ENCODE assay signal across 9 cellular contexts in the genomic region with DNA sequence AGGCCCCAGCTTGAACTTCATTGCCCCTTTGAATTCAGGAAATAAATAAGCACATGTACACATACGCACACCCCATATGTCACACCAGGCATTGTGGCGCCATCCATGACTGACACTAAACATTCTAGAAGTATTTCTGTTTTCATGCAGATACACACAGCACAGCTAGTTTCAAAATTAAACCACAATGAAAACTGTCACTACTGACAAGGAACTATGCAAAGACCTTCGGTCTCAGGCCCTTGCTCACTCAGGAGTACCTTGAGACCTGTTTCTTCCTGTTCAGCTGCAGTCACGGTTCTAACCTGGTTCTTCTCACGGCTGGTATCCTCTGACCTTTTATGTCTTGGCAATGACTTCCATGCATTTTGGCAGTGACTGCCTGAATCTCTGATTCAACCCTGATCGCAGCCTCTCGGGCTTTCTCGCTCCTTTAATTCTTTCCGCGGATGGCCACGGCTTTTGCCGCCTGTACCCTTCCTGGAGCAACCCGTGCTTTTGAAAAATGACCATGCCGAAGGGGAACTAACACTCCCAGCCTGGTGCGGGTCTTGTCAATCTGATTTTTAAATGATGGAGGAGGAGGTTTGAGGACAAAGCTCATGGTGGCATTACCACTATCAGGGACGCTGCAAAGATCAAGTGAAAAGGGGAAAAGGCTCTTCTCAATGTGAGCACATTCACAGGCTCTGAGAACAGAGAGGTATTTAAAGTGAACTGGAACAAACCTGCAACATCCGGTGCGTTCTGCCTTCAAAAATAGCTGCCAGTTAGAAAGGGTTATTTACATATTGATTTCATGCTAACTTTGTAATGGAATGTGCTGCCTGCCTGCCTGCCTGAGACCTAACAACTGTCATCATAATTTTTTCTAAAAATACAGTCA.
A peak's percentile ranks its signal among the peaks of the same experiment; 100 is the strongest.
DNase-seq lines count a peak whose midpoint lies in the region; ATAC-seq and TF ChIP-seq lines count a peak whose summit lies in the region.
"Had no signal": no experiment of that assay in that cellular context is flagged by ENCODE, and none has a peak within 500 bp of the region (broad histone marks: within the 10 kb centered on the region; RNA-seq: fewer than 3 reads in every experiment).

No MANE protein-coding gene starts in this region.

- TF ChIP-seq POLR2A in uterus (IDR thresholded peaks at IDR 0.05) (no peak), erythroblast (IDR thresholded peaks at IDR 0.05; ENCODE audit: low read length) (no peak)

- DNase-seq in SJCRH30 (peak; percentile 79 to 81), H7 (no peak), uterus (no peak), erythroblast (lab: John Stamatoyannopoulos, UW) (no peak), SHP77 treated with DMSO at 0.1 percent for 48 hours (lab: John Stamatoyannopoulos, UW) (no peak)
- DNase-seq: MV-4-11 had no signal

- ATAC-seq in GM18909 (IDR thresholded peaks at IDR 0.05; ENCODE audit: poor library complexity, unreplicated experiment) (peak; percentile 82), HG02759 (IDR thresholded peaks at IDR 0.05; ENCODE audit: unreplicated experiment) (peak; percentile 79)

- intact Hi-C loops in uterus (cut with DNase I; ENCODE audit: low total_unique reads), result no loop called here

- no peaks in the 10 kb centered on the region for H3K27me3 ChIP-seq in SJCRH30
- no peaks in the 10 kb centered on the region for H3K27me3 ChIP-seq in neutrophil
- peaks cover 6% of the 10 kb centered on the region for H3K27me3 ChIP-seq in H7 (ENCODE audit: control insufficient read depth, insufficient read depth, low read length)
- H3K27me3 ChIP-seq in uterus, result peaks cover 0 to 16% of the 10 kb centered on the region in 2 donors

- no peak for TF ChIP-seq CTCF in neutrophil (IDR thresholded peaks at IDR 0.05)
- TF ChIP-seq CTCF in uterus (IDR thresholded peaks at IDR 0.05), result no peak

- no peaks in the 10 kb centered on the region; the same call in none of the 2 replicates for H3K9me3 ChIP-seq in SJCRH30 (replicated peaks)
- no peaks in the 10 kb centered on the region for H3K9me3 ChIP-seq in neutrophil
- H3K9me3 ChIP-seq in uterus, result no peaks in the 10 kb centered on the region

- H3K36me3 ChIP-seq in SJCRH30 (no peaks in the 10 kb centered on the region), neutrophil (no peaks in the 10 kb centered on the region), H7 (replicated peaks; ENCODE audit: control insufficient read depth, insufficient read depth, low read length) (no peaks in the 10 kb centered on the region), uterus (no peaks in the 10 kb centered on the region)

- peaks cover 19% of the 10 kb centered on the region for H3K4me1 ChIP-seq in SJCRH30
- H3K4me1 ChIP-seq in neutrophil (ENCODE audit: control insufficient read depth in 1 of 2, insufficient read depth in 1 of 2, low read depth in 1 of 2, low read length in 1 of 2), result peaks cover 33 to 45% of the 10 kb centered on the region in 2 experiments
- H3K4me1 ChIP-seq in uterus, result no peaks in the 10 kb centered on the region

- peak overlapping the region; percentile 38 for H3K4me3 ChIP-seq in SJCRH30
- H3K4me3 ChIP-seq in neutrophil (ENCODE audit: low read depth in 1 of 2, low read length in 1 of 2), result peak overlapping the region; percentile 51 to 60
- H3K4me3 ChIP-seq in H7 (ENCODE audit: insufficient read depth, low read depth, low read length), result no peak overlapping the region
- H3K4me3 ChIP-seq in uterus, result no peak overlapping the region

- H3K27ac ChIP-seq in SJCRH30, result peak overlapping the region; percentile 96
- peak overlapping the region; percentile 91 for H3K27ac ChIP-seq in neutrophil
- no peak overlapping the region for H3K27ac ChIP-seq in uterus

Comparison
In these comparisons a context has a peak if more than half of its experiments do, and no peak if none do; other contexts are left out.
1. DNase-seq: peak in SJCRH30 (2 of 2); none in H7 (single experiment), uterus (0 of 2), erythroblast (0 of 2) and SHP77 treated with DMSO at 0.1 percent for 48 hours (single experiment).
2. H3K27ac ChIP-seq: peak in SJCRH30 (single experiment) and neutrophil (single experiment); none in uterus (0 of 2).
3. H3K4me3 ChIP-seq: peak in SJCRH30 (single experiment) and neutrophil (2 of 2); none in H7 (single experiment) and uterus (0 of 2).